Comparison of ENCODE assay signal across 1 cellular context in the genomic region with DNA sequence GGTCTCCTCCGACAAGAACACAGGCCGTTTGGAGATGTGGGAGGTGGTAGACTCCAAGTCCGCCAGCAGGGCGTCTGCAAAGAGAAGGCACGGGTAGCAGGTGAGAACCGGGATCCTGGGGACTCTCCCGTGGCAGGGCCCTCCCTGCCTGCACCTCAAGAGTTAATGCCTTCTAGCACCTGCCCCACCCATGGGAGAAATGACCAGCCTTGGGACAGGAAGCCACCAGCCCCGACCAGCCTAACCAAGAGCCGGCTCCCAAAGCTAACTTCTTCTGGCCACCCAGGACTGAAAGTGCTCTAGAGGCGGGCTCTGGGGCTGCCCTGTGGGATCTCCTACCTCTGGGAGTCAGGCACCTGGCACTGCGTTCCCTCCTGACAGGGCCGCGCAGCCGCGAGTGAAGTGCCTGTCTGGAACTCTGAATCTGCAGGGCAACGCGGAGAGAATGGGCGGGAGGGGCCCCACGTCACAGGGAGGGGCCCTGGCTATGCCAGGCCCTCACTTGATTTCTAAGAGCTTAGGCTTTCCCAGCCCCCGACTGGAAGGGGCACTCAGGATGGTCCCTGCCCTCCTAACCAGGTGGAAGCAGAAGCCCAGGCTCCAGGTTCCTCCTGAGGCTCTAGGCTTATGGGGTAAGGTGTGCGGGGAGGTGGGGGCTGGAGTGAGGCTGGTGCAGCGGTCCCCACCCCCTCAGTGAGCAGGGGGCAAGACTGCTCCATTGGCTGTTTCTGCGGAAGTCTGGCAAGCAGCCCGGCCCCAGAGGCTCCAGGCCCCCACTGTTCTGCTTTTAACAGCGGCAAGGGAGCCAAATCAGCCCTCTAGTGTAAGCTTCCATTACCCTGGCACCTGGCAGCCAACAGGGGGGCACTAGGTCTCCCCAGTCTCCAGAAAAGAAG.
TF ChIP-seq lines count a peak whose summit lies in the region.

No MANE protein-coding gene starts in this region.

TF ChIP-seq in SK-N-SH, 30 proteins besides CTCF, POLR2A, EP300 and RAD21 (continued from another document):
- TF ChIP-seq, protein P1, sequence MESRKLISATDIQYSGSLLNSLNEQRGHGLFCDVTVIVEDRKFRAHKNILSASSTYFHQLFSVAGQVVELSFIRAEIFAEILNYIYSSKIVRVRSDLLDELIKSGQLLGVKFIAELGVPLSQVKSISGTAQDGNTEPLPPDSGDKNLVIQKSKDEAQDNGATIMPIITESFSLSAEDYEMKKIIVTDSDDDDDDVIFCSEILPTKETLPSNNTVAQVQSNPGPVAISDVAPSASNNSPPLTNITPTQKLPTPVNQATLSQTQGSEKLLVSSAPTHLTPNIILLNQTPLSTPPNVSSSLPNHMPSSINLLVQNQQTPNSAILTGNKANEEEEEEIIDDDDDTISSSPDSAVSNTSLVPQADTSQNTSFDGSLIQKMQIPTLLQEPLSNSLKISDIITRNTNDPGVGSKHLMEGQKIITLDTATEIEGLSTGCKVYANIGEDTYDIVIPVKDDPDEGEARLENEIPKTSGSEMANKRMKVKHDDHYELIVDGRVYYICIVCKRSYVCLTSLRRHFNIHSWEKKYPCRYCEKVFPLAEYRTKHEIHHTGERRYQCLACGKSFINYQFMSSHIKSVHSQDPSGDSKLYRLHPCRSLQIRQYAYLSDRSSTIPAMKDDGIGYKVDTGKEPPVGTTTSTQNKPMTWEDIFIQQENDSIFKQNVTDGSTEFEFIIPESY (IDR thresholded peaks at IDR 0.05; ENCODE audit: borderline replicate concordance, low read depth) = no peak
- no peak for TF ChIP-seq YY1 (IDR thresholded peaks at IDR 0.05; ENCODE audit: low read depth)
- TF ChIP-seq TEAD4 (IDR thresholded peaks at IDR 0.05; ENCODE audit: borderline replicate concordance, insufficient read depth) = no peak
- no peak for TF ChIP-seq GABPA (IDR thresholded peaks at IDR 0.05; ENCODE audit: low read depth)
- TF ChIP-seq, protein P2, sequence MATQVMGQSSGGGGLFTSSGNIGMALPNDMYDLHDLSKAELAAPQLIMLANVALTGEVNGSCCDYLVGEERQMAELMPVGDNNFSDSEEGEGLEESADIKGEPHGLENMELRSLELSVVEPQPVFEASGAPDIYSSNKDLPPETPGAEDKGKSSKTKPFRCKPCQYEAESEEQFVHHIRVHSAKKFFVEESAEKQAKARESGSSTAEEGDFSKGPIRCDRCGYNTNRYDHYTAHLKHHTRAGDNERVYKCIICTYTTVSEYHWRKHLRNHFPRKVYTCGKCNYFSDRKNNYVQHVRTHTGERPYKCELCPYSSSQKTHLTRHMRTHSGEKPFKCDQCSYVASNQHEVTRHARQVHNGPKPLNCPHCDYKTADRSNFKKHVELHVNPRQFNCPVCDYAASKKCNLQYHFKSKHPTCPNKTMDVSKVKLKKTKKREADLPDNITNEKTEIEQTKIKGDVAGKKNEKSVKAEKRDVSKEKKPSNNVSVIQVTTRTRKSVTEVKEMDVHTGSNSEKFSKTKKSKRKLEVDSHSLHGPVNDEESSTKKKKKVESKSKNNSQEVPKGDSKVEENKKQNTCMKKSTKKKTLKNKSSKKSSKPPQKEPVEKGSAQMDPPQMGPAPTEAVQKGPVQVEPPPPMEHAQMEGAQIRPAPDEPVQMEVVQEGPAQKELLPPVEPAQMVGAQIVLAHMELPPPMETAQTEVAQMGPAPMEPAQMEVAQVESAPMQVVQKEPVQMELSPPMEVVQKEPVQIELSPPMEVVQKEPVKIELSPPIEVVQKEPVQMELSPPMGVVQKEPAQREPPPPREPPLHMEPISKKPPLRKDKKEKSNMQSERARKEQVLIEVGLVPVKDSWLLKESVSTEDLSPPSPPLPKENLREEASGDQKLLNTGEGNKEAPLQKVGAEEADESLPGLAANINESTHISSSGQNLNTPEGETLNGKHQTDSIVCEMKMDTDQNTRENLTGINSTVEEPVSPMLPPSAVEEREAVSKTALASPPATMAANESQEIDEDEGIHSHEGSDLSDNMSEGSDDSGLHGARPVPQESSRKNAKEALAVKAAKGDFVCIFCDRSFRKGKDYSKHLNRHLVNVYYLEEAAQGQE (IDR thresholded peaks at IDR 0.05; ENCODE audit: low read depth, low read length) = no peak
- no peak for TF ChIP-seq FOXJ3 (CRISPR knock-in tag; IDR thresholded peaks at IDR 0.05)
- TF ChIP-seq SIN3A (IDR thresholded peaks at IDR 0.05; ENCODE audit: borderline replicate concordance, low read depth, low read length) = no peak
- no peak for TF ChIP-seq RXRA (IDR thresholded peaks at IDR 0.05; ENCODE audit: borderline replicate concordance, low read depth)
- TF ChIP-seq TCF12 (IDR thresholded peaks at IDR 0.05) = no peak
- TF ChIP-seq CHD2 (IDR thresholded peaks at IDR 0.05; ENCODE audit: low read length, partially characterized antibody) = no peak
- no peak for TF ChIP-seq EZH2phosphoT487 (IDR thresholded peaks at IDR 0.05; ENCODE audit: borderline replicate concordance, low read depth)
TF ChIP-seq in SK-N-SH: peak in this region for 0.
